Comparison of ENCODE assay signal across 11 cellular contexts in the genomic region with DNA sequence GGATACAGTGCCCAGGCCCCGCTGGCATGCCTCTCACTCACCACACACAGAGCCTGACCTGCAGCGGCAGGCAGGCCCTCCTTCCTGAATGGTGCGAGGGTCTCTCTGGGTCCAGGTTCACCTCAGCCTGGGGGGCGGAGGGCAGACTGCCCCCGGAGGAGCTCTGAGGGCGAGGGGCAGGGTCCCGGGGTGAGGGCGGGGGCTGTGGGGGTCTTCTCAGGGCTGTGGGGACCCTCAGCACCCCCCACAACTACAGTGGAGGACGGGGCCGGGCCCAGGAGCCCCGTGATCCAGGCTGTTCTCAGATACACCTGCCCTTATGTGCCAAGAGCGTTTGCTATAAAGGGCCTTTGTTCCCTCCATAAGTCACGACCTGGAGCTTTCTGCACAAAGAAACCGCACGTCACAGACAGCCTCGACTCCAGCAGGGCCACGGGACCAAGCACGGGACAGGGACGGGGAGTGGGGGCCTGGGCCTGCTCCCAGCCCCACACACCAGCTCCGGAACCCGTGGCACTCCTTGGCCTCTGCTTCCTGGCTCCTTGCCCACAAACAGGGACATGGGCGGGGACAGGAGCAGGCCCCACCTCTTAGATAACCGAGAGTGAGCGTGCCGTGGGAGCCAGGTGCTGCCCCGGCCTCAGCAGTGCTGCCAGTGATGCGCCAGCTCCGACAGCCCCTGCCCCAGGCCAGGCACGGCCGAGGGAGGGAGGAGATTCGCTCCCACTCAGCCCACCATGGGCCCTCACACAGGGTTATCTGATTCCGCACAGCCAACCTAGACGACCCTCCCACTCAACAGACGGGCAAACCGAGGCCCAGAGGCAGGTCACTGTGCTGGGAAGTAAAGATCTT.
DNase-seq lines count a peak whose midpoint lies in the region; ATAC-seq and TF ChIP-seq lines count a peak whose summit lies in the region.
"Had no signal": no experiment of that assay in that cellular context is flagged by ENCODE, and none has a peak within 500 bp of the region (broad histone marks: within the 10 kb centered on the region; RNA-seq: fewer than 3 reads in every experiment).

No MANE protein-coding gene starts in this region.

- H3K27me3 ChIP-seq in heart left ventricle (no peaks in the 10 kb centered on the region), body of pancreas (no peaks in the 10 kb centered on the region), uterus (no peaks in the 10 kb centered on the region)

- no peaks in the 10 kb centered on the region for H3K9me3 ChIP-seq in heart left ventricle
- H3K9me3 ChIP-seq in body of pancreas, result no peaks in the 10 kb centered on the region
- no peaks in the 10 kb centered on the region for H3K9me3 ChIP-seq in mucosa of descending colon
- H3K9me3 ChIP-seq in uterus, result no peaks in the 10 kb centered on the region

- in situ Hi-C loops in KBM-7 (cut with MboI; ENCODE audit: low pct_unique_long_range_greater_than_20kb, low sequenced_read_pairs), result no loop called here

- no peak for TF ChIP-seq POLR2A in heart left ventricle (IDR thresholded peaks at IDR 0.05)
- no peak for TF ChIP-seq POLR2A in body of pancreas (IDR thresholded peaks at IDR 0.05)
- no peak for TF ChIP-seq POLR2A in uterus (IDR thresholded peaks at IDR 0.05)

- TF ChIP-seq CTCF in heart left ventricle (IDR thresholded peaks at IDR 0.05) (no peak), body of pancreas (IDR thresholded peaks at IDR 0.05) (no peak), mucosa of descending colon (IDR thresholded peaks at IDR 0.05) (no peak), uterus (IDR thresholded peaks at IDR 0.05) (no peak), omental fat pad (IDR thresholded peaks at IDR 0.05) (no peak)

- intact Hi-C loops in heart left ventricle (cut with DNase I) (no loop called here), cardiac septum (cut with DNase I) (no loop called here), body of pancreas (cut with DNase I) (no loop called here), mucosa of descending colon (cut with DNase I, micrococcal nuclease) (no loop called here), uterus (cut with DNase I; ENCODE audit: low total_unique reads) (no loop called here)

- WGBS in heart left ventricle, 4 donors, result 67 to 92% (median 76%) methylated on average over 10 to 35 of the region's 35 CpGs
- WGBS in body of pancreas, 2 donors, result 58 to 87% methylated on average over 3 to 35 of the region's 35 CpGs

- H3K36me3 ChIP-seq in heart left ventricle, result peaks cover 0 to 84% (median 52%) of the 10 kb centered on the region in 9 donors
- no peaks in the 10 kb centered on the region for H3K36me3 ChIP-seq in body of pancreas (replicated peaks in 1 of 2; ENCODE audit: insufficient read depth in 1 of 2, low read depth in 2 of 2)
- no peaks in the 10 kb centered on the region for H3K36me3 ChIP-seq in mucosa of descending colon (ENCODE audit: low read depth)
- no peaks in the 10 kb centered on the region for H3K36me3 ChIP-seq in uterus

- DNase-seq in heart left ventricle (peak in 4 of 5 donors; percentile 37 to 78 (median 66)), cardiac septum (ENCODE audit: low spot score) (no peak), body of pancreas (peak; percentile 57 to 75 (median 74)), mucosa of descending colon (peak; percentile 85 to 89 (median 87)), uterus (peak in 1 of 2 donors; percentile 39), KBM-7 (no peak), omental fat pad (ENCODE audit: low spot score) (no peak)
- DNase-seq: midbrain, NCI-H187 had no signal

- ATAC-seq in heart left ventricle, result peak; percentile 3 to 34 (median 16)
- peak; percentile 49 for ATAC-seq in body of pancreas
- peak; percentile 80 for ATAC-seq in mucosa of descending colon
- ATAC-seq in omental fat pad (ENCODE audit: low FRiP score), result no peak
- no peak for ATAC-seq in HG03439 (IDR thresholded peaks at IDR 0.05; ENCODE audit: unreplicated experiment)

- H3K4me1 ChIP-seq in heart left ventricle (peaks cover 25 to 82% (median 69%) of the 10 kb centered on the region in 12 donors), body of pancreas (peaks cover 54% of the 10 kb centered on the region), mucosa of descending colon (ENCODE audit: low read depth) (peaks cover 45% of the 10 kb centered on the region), uterus (peaks cover 30 to 65% of the 10 kb centered on the region in 2 donors)

- H3K4me3 ChIP-seq in heart left ventricle, result no peak overlapping the region
- H3K4me3 ChIP-seq in body of pancreas, result no peak overlapping the region
- no peak overlapping the region for H3K4me3 ChIP-seq in mucosa of descending colon
- H3K4me3 ChIP-seq in uterus, result no peak overlapping the region
- H3K4me3 ChIP-seq: smooth muscle cell had no signal

- peak overlapping the region in 11 of 12 donors; percentile 9 to 96 (median 62) for H3K27ac ChIP-seq in heart left ventricle
- H3K27ac ChIP-seq in body of pancreas, result peak overlapping the region; percentile 23 to 73 (median 67)
- H3K27ac ChIP-seq in uterus, result peak overlapping the region; percentile 72 to 90

Comparison
In these comparisons a context has a peak if more than half of its experiments do, and no peak if none do; other contexts are left out.
1. DNase-seq: peak in heart left ventricle (4 of 5), body of pancreas (4 of 4) and mucosa of descending colon (3 of 3); none in cardiac septum (single experiment), KBM-7 (single experiment) and omental fat pad (single experiment).
2. ATAC-seq: peak in heart left ventricle (4 of 4), body of pancreas (single experiment) and mucosa of descending colon (single experiment); none in omental fat pad (single experiment) and HG03439 (single experiment).
3. Peak in every context shown above with its lines, with median percentiles within 50 percentile points of each other: H3K27ac ChIP-seq.